ENCODE assay signal across 1 cellular context in the genomic region with DNA sequence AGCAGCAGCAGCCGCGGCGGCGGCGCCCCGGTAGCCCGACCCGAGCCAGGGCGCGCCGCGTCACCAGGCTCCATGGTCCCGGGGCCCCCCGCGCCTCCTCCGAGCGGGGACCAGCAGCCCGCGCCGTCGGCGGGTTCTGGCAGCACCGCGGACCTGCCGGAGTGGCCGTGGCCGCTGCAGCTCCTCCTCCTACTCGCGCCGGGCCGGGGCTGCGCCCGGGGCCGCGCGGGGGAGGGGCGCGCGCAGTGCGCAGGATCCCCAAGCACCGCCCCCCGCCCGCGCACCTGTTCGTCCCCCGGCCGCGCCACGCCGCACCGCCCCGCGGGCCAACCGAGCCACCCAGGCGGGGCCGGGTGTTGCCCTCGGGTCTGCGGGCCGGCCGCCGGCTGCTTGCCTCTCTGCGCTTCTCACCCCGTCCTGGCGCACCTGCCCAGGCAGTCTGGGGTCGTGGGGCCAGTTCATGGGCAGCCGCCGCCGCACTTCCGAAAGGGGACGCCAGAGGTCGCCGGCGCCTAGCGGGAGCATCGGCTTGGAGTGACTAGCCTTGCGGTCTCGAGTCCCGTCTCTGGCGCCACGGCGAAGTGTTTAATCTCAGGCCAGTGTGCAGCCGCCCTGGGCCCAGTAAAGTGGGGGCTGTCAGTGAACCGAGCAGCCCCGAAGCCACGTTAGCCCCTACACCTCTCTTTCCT.
A peak's percentile ranks its signal among the peaks of the same experiment; 100 is the strongest.
TF ChIP-seq lines count a peak whose summit lies in the region.

SLC9A7 (minus strand) TSS at position 163 of the 689 bp plus-strand sequence; CDS start at position 74, 89 bp downstream.

TF ChIP-seq in SK-N-SH, 30 proteins besides CTCF, POLR2A, EP300 and RAD21:
- TF ChIP-seq FOXM1 (IDR thresholded peaks at IDR 0.05; ENCODE audit: low read depth) (no peak), NFIC (IDR thresholded peaks at IDR 0.05; ENCODE audit: borderline replicate concordance) (no peak), NRF1 (IDR thresholded peaks at IDR 0.05; ENCODE audit: low read depth, low read length) (peak; percentile 57), TAF1 (IDR thresholded peaks at IDR 0.05; ENCODE audit: borderline replicate concordance, low read depth, low read length) (no peak), GATA2 (CRISPR knock-in tag; IDR thresholded peaks at IDR 0.05) (no peak), YY1 (IDR thresholded peaks at IDR 0.05; ENCODE audit: low read depth) (no peak), FOSL2 (IDR thresholded peaks at IDR 0.05; ENCODE audit: borderline replicate concordance, low read depth) (no peak), FOXJ3 (CRISPR knock-in tag; IDR thresholded peaks at IDR 0.05) (no peak), SMC3 (IDR thresholded peaks at IDR 0.05; ENCODE audit: low read depth, low read length) (peak; percentile 86), TCF12 (IDR thresholded peaks at IDR 0.05) (peak; percentile 10; the same call in 1 of the 2 replicates), SIN3A (IDR thresholded peaks at IDR 0.05; ENCODE audit: borderline replicate concordance, low read depth, low read length) (no peak), POLR2AphosphoS5 (IDR thresholded peaks at IDR 0.05; ENCODE audit: low read depth, low read length) (no peak)
- TF ChIP-seq, protein P1, sequence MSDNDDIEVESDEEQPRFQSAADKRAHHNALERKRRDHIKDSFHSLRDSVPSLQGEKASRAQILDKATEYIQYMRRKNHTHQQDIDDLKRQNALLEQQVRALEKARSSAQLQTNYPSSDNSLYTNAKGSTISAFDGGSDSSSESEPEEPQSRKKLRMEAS (IDR thresholded peaks at IDR 0.05; ENCODE audit: low read depth), result peak; percentile 49; the same call in 1 of the 2 replicates
- TF ChIP-seq, protein P2, sequence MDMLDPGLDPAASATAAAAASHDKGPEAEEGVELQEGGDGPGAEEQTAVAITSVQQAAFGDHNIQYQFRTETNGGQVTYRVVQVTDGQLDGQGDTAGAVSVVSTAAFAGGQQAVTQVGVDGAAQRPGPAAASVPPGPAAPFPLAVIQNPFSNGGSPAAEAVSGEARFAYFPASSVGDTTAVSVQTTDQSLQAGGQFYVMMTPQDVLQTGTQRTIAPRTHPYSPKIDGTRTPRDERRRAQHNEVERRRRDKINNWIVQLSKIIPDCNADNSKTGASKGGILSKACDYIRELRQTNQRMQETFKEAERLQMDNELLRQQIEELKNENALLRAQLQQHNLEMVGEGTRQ (IDR thresholded peaks at IDR 0.05; ENCODE audit: borderline replicate concordance, low read depth, low read length), result no peak
